1 cellular context compared by ENCODE assay signal in genomic region chr10:69685802-69686585, GRCh38.
A peak's percentile ranks its signal among the peaks of the same experiment; 100 is the strongest.
TF ChIP-seq lines count a peak whose summit lies in the region.

No MANE protein-coding gene starts in this region.

TF ChIP-seq in HepG2, 621 proteins besides CTCF, POLR2A, EP300 and RAD21:
- TF ChIP-seq CREB1 (IDR thresholded peaks at IDR 0.05) (peak; percentile 93), CREB1 (CRISPR knock-in tag; IDR thresholded peaks at IDR 0.05) (no peak), NCOR1 (IDR thresholded peaks at IDR 0.05; ENCODE audit: borderline replicate concordance, low read length) (no peak), ZNF687 (CRISPR knock-in tag; IDR thresholded peaks at IDR 0.05) (0 out of 2 replicates have a peak, but pooled peaks have one; percentile 8), CREM (IDR thresholded peaks at IDR 0.05) (0 out of 2 replicates have a peak, but pooled peaks have one; percentile 13), CREM (CRISPR knock-in tag; IDR thresholded peaks at IDR 0.05) (no peak), ZNF570 (CRISPR knock-in tag; IDR thresholded peaks at IDR 0.05; ENCODE audit: borderline replicate concordance) (no peak), THAP8 (CRISPR knock-in tag; IDR thresholded peaks at IDR 0.05; ENCODE audit: borderline replicate concordance) (no peak), ATF7 (IDR thresholded peaks at IDR 0.05) (peak; percentile 98), ATF7 (CRISPR knock-in tag; IDR thresholded peaks at IDR 0.05) (no peak), BRCA1 (CRISPR knock-in tag; IDR thresholded peaks at IDR 0.05) (no peak), LCORL (IDR thresholded peaks at IDR 0.05) (no peak), LCORL (CRISPR knock-in tag; IDR thresholded peaks at IDR 0.05) (no peak)
